ENCODE assay signal across 8 cellular contexts in the genomic region with DNA sequence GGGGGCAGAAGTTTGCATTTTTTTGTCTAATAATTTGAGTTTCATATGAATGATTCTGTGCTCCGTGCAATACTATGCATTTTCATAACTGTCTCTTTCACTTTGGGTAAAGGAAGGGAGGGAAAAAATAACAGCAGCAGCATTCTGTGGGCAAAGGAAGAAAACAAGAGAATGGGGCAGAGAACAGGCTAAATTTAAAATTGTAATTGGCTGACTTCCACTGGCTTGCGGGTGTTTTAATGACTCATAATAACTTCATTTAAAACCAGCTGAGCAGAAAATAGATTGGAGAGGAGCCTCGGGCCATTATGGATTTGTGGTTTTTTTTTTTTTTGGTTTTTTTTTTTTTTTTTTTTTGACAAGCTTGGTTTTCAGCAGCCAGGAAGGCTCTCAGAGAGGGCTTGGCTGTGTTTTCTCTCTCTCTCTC.
DNase-seq lines count a peak whose midpoint lies in the region; ATAC-seq and TF ChIP-seq lines count a peak whose summit lies in the region.

No MANE protein-coding gene starts in this region.

- DNase-seq in CD4-positive, CD25-positive, alpha-beta regulatory T cell, result peak in 1 of 3 donors; percentile 62
- DNase-seq in MM.1S (peak; percentile 87), epithelial cell of esophagus (ENCODE audit: low read depth) (peak; percentile 85), nephron progenitor cell (no peak), islet precursor cell (no peak)
- DNase-seq in activated CD8-positive, alpha-beta memory T cell treated with anti-CD3 and anti-CD28 coated beads for 24 hours, result no peak
- DNase-seq in stimulated activated CD4-positive, alpha-beta T cell treated with anti-CD3 and anti-CD28 coated beads, Interleukin-4, amount 100 ng/mL, for 24 hours, result no peak

- H3K9me2 ChIP-seq in MM.1S (replicated peaks; ENCODE audit: insufficient read depth, low read length), result no peaks in the 10 kb centered on the region

- H3K4me2 ChIP-seq in MM.1S (ENCODE audit: low read depth, low read length), result peak overlapping the region; percentile 50

- no peak overlapping the region for H3K27ac ChIP-seq in CD4-positive, CD25-positive, alpha-beta regulatory T cell (ENCODE audit: insufficient read depth, low read length, poor library complexity, severe bottlenecking)
- H3K27ac ChIP-seq in MM.1S (ENCODE audit: low read length), result peak overlapping the region; percentile 65; the same call in 1 of the 2 replicates

- H3K4me1 Mint-ChIP-seq in CD4-positive, CD25-positive, alpha-beta regulatory T cell, result peaks cover 25 to 98% (median 68%) of the 10 kb centered on the region in 4 donors
- H3K4me1 Mint-ChIP-seq in nephron progenitor cell, result peaks cover 99% of the 10 kb centered on the region

- H2AFZ ChIP-seq in MM.1S (ENCODE audit: low read length), result no peak overlapping the region

- no peaks in the 10 kb centered on the region for H3K9me3 ChIP-seq in CD4-positive, CD25-positive, alpha-beta regulatory T cell (ENCODE audit: control insufficient read depth in 2 of 2, low read length in 2 of 2)
- no peaks in the 10 kb centered on the region for H3K9me3 ChIP-seq in MM.1S (replicated peaks; ENCODE audit: insufficient read depth, low read length)

- H3K79me2 ChIP-seq in MM.1S (ENCODE audit: low read length), result no peaks in the 10 kb centered on the region

- H3K9me3 Mint-ChIP-seq in CD4-positive, CD25-positive, alpha-beta regulatory T cell, result no peaks in the 10 kb centered on the region
- H3K9me3 Mint-ChIP-seq in nephron progenitor cell, result no peaks in the 10 kb centered on the region

- peak overlapping the region; percentile 32 for H3K4me3 ChIP-seq in CD4-positive, CD25-positive, alpha-beta regulatory T cell (ENCODE audit: low read depth, low read length)
- H3K4me3 ChIP-seq in MM.1S (ENCODE audit: low read length) (peak overlapping the region; percentile 7; the same call in 1 of the 2 replicates), epithelial cell of esophagus (ENCODE audit: low read length) (no peak overlapping the region)

- no peaks in the 10 kb centered on the region for H3K36me3 ChIP-seq in CD4-positive, CD25-positive, alpha-beta regulatory T cell (ENCODE audit: control insufficient read depth, insufficient read depth, low read length)
- no peaks in the 10 kb centered on the region for H3K36me3 ChIP-seq in MM.1S (replicated peaks; ENCODE audit: insufficient read depth, low read length)

- TF ChIP-seq CTCF in MM.1S (IDR thresholded peaks at IDR 0.05; ENCODE audit: low read length), result no peak
- TF ChIP-seq CTCF in epithelial cell of esophagus (IDR thresholded peaks at IDR 0.05; ENCODE audit: insufficient read depth, low read depth, low read length, missing control alignments), result no peak
- no peak for TF ChIP-seq CTCF in nephron progenitor cell (IDR thresholded peaks at IDR 0.05)

- no peaks in the 10 kb centered on the region for H3K27me3 ChIP-seq in CD4-positive, CD25-positive, alpha-beta regulatory T cell (ENCODE audit: control insufficient read depth, insufficient read depth, low read length)
- no peaks in the 10 kb centered on the region for H3K27me3 ChIP-seq in MM.1S (replicated peaks; ENCODE audit: insufficient read depth, low read length)

- no peaks in the 10 kb centered on the region for H4K20me1 ChIP-seq in MM.1S (ENCODE audit: insufficient read depth, low read length)

- peaks cover 12% of the 10 kb centered on the region; the same call in 1 of the 2 replicates for H3F3A ChIP-seq in MM.1S (ENCODE audit: insufficient read depth, low read length)

- H3K9ac ChIP-seq in MM.1S (ENCODE audit: low read length), result peak overlapping the region; percentile 1; the same call in 1 of the 2 replicates

- H3K27ac Mint-ChIP-seq in CD4-positive, CD25-positive, alpha-beta regulatory T cell, result peak overlapping the region; percentile 68 to 83 (median 76)
- H3K27ac Mint-ChIP-seq in nephron progenitor cell, result peak overlapping the region; percentile 47

- H3K36me3 Mint-ChIP-seq in CD4-positive, CD25-positive, alpha-beta regulatory T cell, result no peaks in the 10 kb centered on the region
- H3K36me3 Mint-ChIP-seq in nephron progenitor cell (ENCODE audit: low read depth), result no peaks in the 10 kb centered on the region

- H3K4me1 ChIP-seq in CD4-positive, CD25-positive, alpha-beta regulatory T cell (ENCODE audit: control insufficient read depth, insufficient read depth, low read length, poor library complexity, severe bottlenecking), result peaks cover 62% of the 10 kb centered on the region
- H3K4me1 ChIP-seq in MM.1S (ENCODE audit: low read length), result peaks cover 36% of the 10 kb centered on the region

- ATAC-seq in CD4-positive, CD25-positive, alpha-beta regulatory T cell (ENCODE audit: low read depth in 2 of 2), result peak; percentile 30 to 34
- ATAC-seq in SK-N-SH treated with all-trans-retinoic acid at 6 μM for 48 hours, result peak; percentile 11; the same call in 1 of the 3 replicates

- no peaks in the 10 kb centered on the region for H3K27me3 Mint-ChIP-seq in CD4-positive, CD25-positive, alpha-beta regulatory T cell
- H3K27me3 Mint-ChIP-seq in nephron progenitor cell (ENCODE audit: low read depth, poor library complexity), result peaks cover 5% of the 10 kb centered on the region

- peak overlapping the region; percentile 39 to 63 (median 55) for H3K4me3 Mint-ChIP-seq in CD4-positive, CD25-positive, alpha-beta regulatory T cell
- peak overlapping the region; percentile 35 for H3K4me3 Mint-ChIP-seq in nephron progenitor cell

TF ChIP-seq in SK-N-SH treated with all-trans-retinoic acid at 6 μM for 48 hours, 23 proteins besides CTCF, POLR2A, EP300 and RAD21:
- TF ChIP-seq ISL1 (CRISPR knock-in tag; IDR thresholded peaks at IDR 0.05) (peak; percentile 52), ZNF70 (CRISPR knock-in tag; IDR thresholded peaks at IDR 0.05) (no peak)

Comparison
In these comparisons a context has a peak if more than half of its experiments do, and no peak if none do; other contexts are left out.
1. DNase-seq: peak in MM.1S (single experiment) and epithelial cell of esophagus (single experiment); none in nephron progenitor cell (single experiment), islet precursor cell (single experiment), activated CD8-positive, alpha-beta memory T cell treated with anti-CD3 and anti-CD28 coated beads for 24 hours (single experiment) and stimulated activated CD4-positive, alpha-beta T cell treated with anti-CD3 and anti-CD28 coated beads, Interleukin-4, amount 100 ng/mL, for 24 hours (single experiment).